12 cellular contexts compared by ENCODE assay signal in genomic region chr18:22106536-22107292, GRCh38.
DNase-seq lines count a peak whose midpoint lies in the region; ATAC-seq, FAIRE-seq and TF ChIP-seq lines count a peak whose summit lies in the region.
"Had no signal": no experiment of that assay in that cellular context is flagged by ENCODE, and none has a peak within 500 bp of the region (broad histone marks: within the 10 kb centered on the region; RNA-seq: fewer than 3 reads in every experiment).

No MANE protein-coding gene starts in this region.

- H3K36me3 Mint-ChIP-seq in activated CD4-positive, alpha-beta T cell treated with anti-CD3 and anti-CD28 coated beads, Interleukin-2, amount 10 ng/mL, durations not matched to agents 24 days and 14 days (ENCODE audit: low read depth) = no peaks in the 10 kb centered on the region

- no peaks in the 10 kb centered on the region for H3K4me1 Mint-ChIP-seq in activated CD4-positive, alpha-beta T cell treated with anti-CD3 and anti-CD28 coated beads, Interleukin-2, amount 10 ng/mL, durations not matched to agents 24 days and 14 days
- H3K4me1 Mint-ChIP-seq: activated CD4-positive, alpha-beta T cell treated with anti-CD3 and anti-CD28 coated beads, Interleukin-2, amount 10 ng/mL, durations not matched to agents 7 days and 5 days; T-helper 17 cell had no signal

- no peaks in the 10 kb centered on the region for H3K36me3 ChIP-seq in HepG2 (replicated peaks in 1 of 2; ENCODE audit: control insufficient read depth in 1 of 2, insufficient read depth in 2 of 2, low read length in 2 of 2)
- H3K36me3 ChIP-seq in BE2C = no peaks in the 10 kb centered on the region
- H3K36me3 ChIP-seq in brain microvascular endothelial cell (replicated peaks) = no peaks in the 10 kb centered on the region

- TF ChIP-seq CTCF in A549 (IDR thresholded peaks at IDR 0.05) (no peak), HepG2 (CRISPR knock-in tag; IDR thresholded peaks at IDR 0.05) (no peak), BE2C (IDR thresholded peaks at IDR 0.05; ENCODE audit: low read depth, low read length) (no peak), brain microvascular endothelial cell (IDR thresholded peaks at IDR 0.05; ENCODE audit: low read depth, low read length, missing control alignments) (no peak)

- no TSS peak for BruUV-seq in HepG2 (replicated peaks; lab: Mats Ljungman, UMichigan)

- no peak overlapping the region for H3K27ac ChIP-seq in A549
- no peak overlapping the region for H3K27ac ChIP-seq in HepG2 (ENCODE audit: extremely low read length, insufficient read depth, low read length)
- no peak overlapping the region for H3K27ac ChIP-seq in brain microvascular endothelial cell

- ATAC-seq in A549 = peak in 1 of 2 experiments; percentile 50; a peak in 1 of 6 replicates
- no peak for ATAC-seq in HepG2
- ATAC-seq: Panc1, T-helper 17 cell had no signal

- FAIRE-seq in A549 (lab: Jason Lieb, UNC) (no peak), HepG2 (lab: Jason Lieb, UNC) (no peak)

- in situ Hi-C loops in HepG2 (cut with HindIII; ENCODE audit: extremely low pct_ligation_motif_present, low pct_unique_long_range_greater_than_20kb) (no loop called here), brain microvascular endothelial cell (cut with HindIII; ENCODE audit: low pct_ligation_motif_present, low sequenced_read_pairs) (no loop called here)

- H3K27me3 ChIP-seq in HepG2 (ENCODE audit: control insufficient read depth in 1 of 2, insufficient read depth in 2 of 2, low read length in 2 of 2) (no peaks in the 10 kb centered on the region), BE2C (no peaks in the 10 kb centered on the region), brain microvascular endothelial cell (replicated peaks) (no peaks in the 10 kb centered on the region)

- no peak for TF ChIP-seq EP300 in A549 (IDR thresholded peaks at IDR 0.05)
- no peak for TF ChIP-seq EP300 in Ishikawa (IDR thresholded peaks at IDR 0.05; ENCODE audit: borderline replicate concordance)
- TF ChIP-seq EP300 in HepG2 (IDR thresholded peaks at IDR 0.05; ENCODE audit: low read depth in 2 of 2, low read length in 2 of 2) = no peak
- TF ChIP-seq EP300 in HepG2 (CRISPR knock-in tag; IDR thresholded peaks at IDR 0.05; ENCODE audit: borderline replicate concordance) = no peak

- intact Hi-C loops in HepG2 (cut with micrococcal nuclease; ENCODE audit: unreplicated experiment) = no loop called here
- intact Hi-C loops in activated CD4-positive, alpha-beta T cell treated with anti-CD3 and anti-CD28 coated beads, Interleukin-2, amount 10 ng/mL, durations not matched to agents 24 days and 14 days (cut with micrococcal nuclease) = no loop called here

- H3K27me3 Mint-ChIP-seq in activated CD4-positive, alpha-beta T cell treated with anti-CD3 and anti-CD28 coated beads, Interleukin-2, amount 10 ng/mL, durations not matched to agents 24 days and 14 days = peaks cover 1% of the 10 kb centered on the region
- H3K27me3 Mint-ChIP-seq: T-helper 17 cell had no signal

- H3K4me3 ChIP-seq in A549 = no peak overlapping the region
- no peak overlapping the region for H3K4me3 ChIP-seq in HepG2 (replicated peaks in 1 of 3; ENCODE audit: insufficient read depth in 1 of 3, low read depth in 2 of 3, low read length in 3 of 3)
- H3K4me3 ChIP-seq in BE2C (ENCODE audit: low read depth, low read length) = no peak overlapping the region
- no peak overlapping the region for H3K4me3 ChIP-seq in brain microvascular endothelial cell (ENCODE audit: low read depth, low read length)

- H2AFZ ChIP-seq in HepG2 (ENCODE audit: low read length) = no peak overlapping the region

- H3K4me2 ChIP-seq in A549 (no peak overlapping the region), HepG2 (ENCODE audit: low read depth, low read length) (no peak overlapping the region)

- H4K20me1 ChIP-seq in HepG2 (ENCODE audit: insufficient read depth, low read length) = no peaks in the 10 kb centered on the region

- H3K9ac ChIP-seq in HepG2 (ENCODE audit: insufficient read depth, low read depth, low read length) = no peak overlapping the region

- TF ChIP-seq RAD21 in A549 (conservative IDR thresholded peaks at IDR 0.05 in 1 of 2, IDR thresholded peaks at IDR 0.05 in 1 of 2) (no peak), Ishikawa (IDR thresholded peaks at IDR 0.05; ENCODE audit: low read depth) (no peak), HepG2 (CRISPR knock-in tag; IDR thresholded peaks at IDR 0.05) (no peak)

- TF ChIP-seq POLR2A in A549 (IDR thresholded peaks at IDR 0.05; ENCODE audit: low read length) = no peak
- TF ChIP-seq POLR2A in HepG2 (IDR thresholded peaks at IDR 0.05; ENCODE audit: insufficient read depth in 1 of 2, low read depth in 2 of 2, low read length in 2 of 2) = no peak

- H3K4me1 ChIP-seq in A549 (peaks cover 4% of the 10 kb centered on the region; the same call in 1 of the 3 replicates), HepG2 (ENCODE audit: insufficient read depth, low read length) (peaks cover 11% of the 10 kb centered on the region), BE2C (no peaks in the 10 kb centered on the region)

- DNase-seq in A549 (ENCODE audit: low read depth in 1 of 2, low spot score in 1 of 2) = peak in 1 of 2 experiments; percentile 17
- peak; percentile 55 for DNase-seq in astrocyte of the hippocampus (ENCODE audit: low read depth, low spot score)
- DNase-seq in HepG2 (ENCODE audit: low spot score) = peak; percentile 12
- no peak for DNase-seq in activated CD4-positive, alpha-beta T cell treated with anti-CD3 and anti-CD28 coated beads, Interleukin-2, amount 10 ng/mL, durations not matched to agents 24 days and 14 days
- no peak for DNase-seq in BE2C
- no peak for DNase-seq in inferior parietal cortex (ENCODE audit: extremely low spot score)
- no peak for DNase-seq in brain microvascular endothelial cell
- DNase-seq: ACHN; activated CD4-positive, alpha-beta T cell treated with anti-CD3 and anti-CD28 coated beads, Interleukin-2, amount 10 ng/mL, durations not matched to agents 7 days and 5 days; T-helper 17 cell had no signal

- POLR2A ChIA-PET in A549 (lab: Yijun Ruan, JAX) (no interaction called here), HepG2 (lab: Yijun Ruan, JAX) (interaction anchor here (0.6 kb wide), 1 partner anchor 63 kb away, joined by 3 read pairs; the partner anchor contains the start of gene GATA6)

- H3K27ac Mint-ChIP-seq in activated CD4-positive, alpha-beta T cell treated with anti-CD3 and anti-CD28 coated beads, Interleukin-2, amount 10 ng/mL, durations not matched to agents 24 days and 14 days = no peak overlapping the region
- H3K27ac Mint-ChIP-seq: activated CD4-positive, alpha-beta T cell treated with anti-CD3 and anti-CD28 coated beads, Interleukin-2, amount 10 ng/mL, durations not matched to agents 7 days and 5 days; T-helper 17 cell had no signal

- no peaks in the 10 kb centered on the region for H3K9me3 Mint-ChIP-seq in activated CD4-positive, alpha-beta T cell treated with anti-CD3 and anti-CD28 coated beads, Interleukin-2, amount 10 ng/mL, durations not matched to agents 24 days and 14 days
- H3K9me3 Mint-ChIP-seq: activated CD4-positive, alpha-beta T cell treated with anti-CD3 and anti-CD28 coated beads, Interleukin-2, amount 10 ng/mL, durations not matched to agents 7 days and 5 days had no signal

- H3K9me3 ChIP-seq in A549 (no peaks in the 10 kb centered on the region), HepG2 (ENCODE audit: low read length) (no peaks in the 10 kb centered on the region), BE2C (no peaks in the 10 kb centered on the region)

- 65% methylated on average over 4 of the region's 4 CpGs for WGBS in A549 (ENCODE audit: missing lambda C conversion rate)
- 38% methylated on average over 4 of the region's 4 CpGs for WGBS in HepG2 (ENCODE audit: low lambda C conversion rate)

- CTCF ChIA-PET in A549 (lab: Yijun Ruan, JAX) = interaction anchor here (0.6 to 1.4 kb wide), 5 partner anchors 13 to 109 kb away, joined by 3 to 4 read pairs (median 3); no protein-coding TSS in a partner anchor
- CTCF ChIA-PET in HepG2 (lab: Yijun Ruan, JAX; ENCODE audit: low intra/inter-chr PET ratio, low total read pairs) = no interaction called here

- no peak overlapping the region for H3K4me3 Mint-ChIP-seq in activated CD4-positive, alpha-beta T cell treated with anti-CD3 and anti-CD28 coated beads, Interleukin-2, amount 10 ng/mL, durations not matched to agents 24 days and 14 days
- H3K4me3 Mint-ChIP-seq: activated CD4-positive, alpha-beta T cell treated with anti-CD3 and anti-CD28 coated beads, Interleukin-2, amount 10 ng/mL, durations not matched to agents 7 days and 5 days; T-helper 17 cell had no signal

- no peaks in the 10 kb centered on the region for H3K79me2 ChIP-seq in HepG2 (ENCODE audit: insufficient read depth, low read length)

TF ChIP-seq in A549, 52 proteins besides CTCF, POLR2A, EP300 and RAD21 (continues in another document):
- TF ChIP-seq MYC (IDR thresholded peaks at IDR 0.05; ENCODE audit: borderline replicate concordance, low read length) (no peak), KDM5A (IDR thresholded peaks at IDR 0.05) (no peak), TP53 (CRISPR knock-in tag; IDR thresholded peaks at IDR 0.05) (no peak), NPAS2 (CRISPR knock-in tag; IDR thresholded peaks at IDR 0.05; ENCODE audit: borderline replicate concordance) (no peak), MAFK (IDR thresholded peaks at IDR 0.05; ENCODE audit: partially characterized antibody) (peak; percentile 75)

TF ChIP-seq in Ishikawa, 13 proteins besides CTCF, POLR2A, EP300 and RAD21:
- TF ChIP-seq, protein P1, sequence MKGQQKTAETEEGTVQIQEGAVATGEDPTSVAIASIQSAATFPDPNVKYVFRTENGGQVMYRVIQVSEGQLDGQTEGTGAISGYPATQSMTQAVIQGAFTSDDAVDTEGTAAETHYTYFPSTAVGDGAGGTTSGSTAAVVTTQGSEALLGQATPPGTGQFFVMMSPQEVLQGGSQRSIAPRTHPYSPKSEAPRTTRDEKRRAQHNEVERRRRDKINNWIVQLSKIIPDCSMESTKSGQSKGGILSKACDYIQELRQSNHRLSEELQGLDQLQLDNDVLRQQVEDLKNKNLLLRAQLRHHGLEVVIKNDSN (IDR thresholded peaks at IDR 0.05) = no peak
- TF ChIP-seq TEAD4 (IDR thresholded peaks at IDR 0.05) = 0 out of 2 replicates have a peak, but pooled peaks have one; percentile 16

TF ChIP-seq in HepG2, 621 proteins besides CTCF, POLR2A, EP300 and RAD21:
- TF ChIP-seq ZNF382 (CRISPR knock-in tag; IDR thresholded peaks at IDR 0.05; ENCODE audit: borderline replicate concordance) (no peak), MAFK (conservative IDR thresholded peaks at IDR 0.05 in 1 of 2, IDR thresholded peaks at IDR 0.05 in 1 of 2; ENCODE audit: low read length in 2 of 2) (peak; percentile 76 to 87), MAFF (IDR thresholded peaks at IDR 0.05; ENCODE audit: low read depth, low read length) (peak; percentile 78)

Comparison
In these comparisons a context has a peak if more than half of its experiments do, and no peak if none do; other contexts are left out.
1. DNase-seq: peak in astrocyte of the hippocampus (single experiment) and HepG2 (single experiment); none in activated CD4-positive, alpha-beta T cell treated with anti-CD3 and anti-CD28 coated beads, Interleukin-2, amount 10 ng/mL, durations not matched to agents 24 days and 14 days (single experiment), BE2C (single experiment), inferior parietal cortex (single experiment) and brain microvascular endothelial cell (single experiment).
2. Of the 38 proteins assayed by ChIP-seq in both HepG2 and A549: peak only in HepG2: none; only in A549: none; in both: MAFK; in neither: 37.